ENCODE assay signal across 1 cellular context in the genomic region with DNA sequence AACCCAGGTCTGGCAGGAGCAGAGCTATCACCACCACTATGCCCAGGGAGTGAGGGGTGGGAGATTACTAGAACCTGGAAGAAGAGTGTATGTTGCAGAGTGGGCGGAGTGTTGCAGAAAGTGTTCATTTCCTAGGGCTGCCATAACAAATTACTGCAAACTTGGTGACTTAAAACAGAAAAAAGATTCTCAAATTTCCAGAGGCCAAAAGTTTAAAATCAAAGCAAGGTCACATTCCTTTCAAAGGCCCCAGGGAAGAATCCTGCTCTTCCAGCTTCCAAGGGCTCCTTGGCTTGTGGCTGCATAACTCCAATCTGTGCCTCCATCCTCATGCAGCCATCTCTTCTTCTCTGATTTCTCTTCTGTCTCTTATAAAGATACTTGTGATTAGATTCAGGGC.
TF ChIP-seq lines count a peak whose summit lies in the region.

No MANE protein-coding gene starts in this region.

TF ChIP-seq in SK-N-SH, 30 proteins besides CTCF, POLR2A, EP300 and RAD21 (continued from another document):
- TF ChIP-seq, protein P1, sequence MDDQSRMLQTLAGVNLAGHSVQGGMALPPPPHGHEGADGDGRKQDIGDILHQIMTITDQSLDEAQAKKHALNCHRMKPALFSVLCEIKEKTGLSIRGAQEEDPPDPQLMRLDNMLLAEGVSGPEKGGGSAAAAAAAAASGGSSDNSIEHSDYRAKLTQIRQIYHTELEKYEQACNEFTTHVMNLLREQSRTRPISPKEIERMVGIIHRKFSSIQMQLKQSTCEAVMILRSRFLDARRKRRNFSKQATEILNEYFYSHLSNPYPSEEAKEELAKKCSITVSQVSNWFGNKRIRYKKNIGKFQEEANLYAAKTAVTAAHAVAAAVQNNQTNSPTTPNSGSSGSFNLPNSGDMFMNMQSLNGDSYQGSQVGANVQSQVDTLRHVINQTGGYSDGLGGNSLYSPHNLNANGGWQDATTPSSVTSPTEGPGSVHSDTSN (IDR thresholded peaks at IDR 0.05): peak; percentile 71
- TF ChIP-seq TEAD4 (IDR thresholded peaks at IDR 0.05; ENCODE audit: borderline replicate concordance, insufficient read depth): 0 out of 2 replicates have a peak, but pooled peaks have one; percentile 26
- TF ChIP-seq, protein P2, sequence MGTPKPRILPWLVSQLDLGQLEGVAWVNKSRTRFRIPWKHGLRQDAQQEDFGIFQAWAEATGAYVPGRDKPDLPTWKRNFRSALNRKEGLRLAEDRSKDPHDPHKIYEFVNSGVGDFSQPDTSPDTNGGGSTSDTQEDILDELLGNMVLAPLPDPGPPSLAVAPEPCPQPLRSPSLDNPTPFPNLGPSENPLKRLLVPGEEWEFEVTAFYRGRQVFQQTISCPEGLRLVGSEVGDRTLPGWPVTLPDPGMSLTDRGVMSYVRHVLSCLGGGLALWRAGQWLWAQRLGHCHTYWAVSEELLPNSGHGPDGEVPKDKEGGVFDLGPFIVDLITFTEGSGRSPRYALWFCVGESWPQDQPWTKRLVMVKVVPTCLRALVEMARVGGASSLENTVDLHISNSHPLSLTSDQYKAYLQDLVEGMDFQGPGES (IDR thresholded peaks at IDR 0.05; ENCODE audit: low read depth, low read length): no peak
- no peak for TF ChIP-seq GATA2 (CRISPR knock-in tag; IDR thresholded peaks at IDR 0.05)
- TF ChIP-seq YY1 (IDR thresholded peaks at IDR 0.05; ENCODE audit: low read depth): no peak
- no peak for TF ChIP-seq SMC3 (IDR thresholded peaks at IDR 0.05; ENCODE audit: low read depth, low read length)
- no peak for TF ChIP-seq MEF2A (IDR thresholded peaks at IDR 0.05; ENCODE audit: borderline replicate concordance, low read depth)
- TF ChIP-seq NFIC (IDR thresholded peaks at IDR 0.05; ENCODE audit: borderline replicate concordance): no peak
- TF ChIP-seq, protein P3, sequence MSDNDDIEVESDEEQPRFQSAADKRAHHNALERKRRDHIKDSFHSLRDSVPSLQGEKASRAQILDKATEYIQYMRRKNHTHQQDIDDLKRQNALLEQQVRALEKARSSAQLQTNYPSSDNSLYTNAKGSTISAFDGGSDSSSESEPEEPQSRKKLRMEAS (IDR thresholded peaks at IDR 0.05; ENCODE audit: low read depth): no peak
- no peak for TF ChIP-seq FOXM1 (IDR thresholded peaks at IDR 0.05; ENCODE audit: low read depth)
- TF ChIP-seq FOSL2 (IDR thresholded peaks at IDR 0.05; ENCODE audit: borderline replicate concordance, low read depth): no peak
- peak; percentile 86 for TF ChIP-seq TCF12 (IDR thresholded peaks at IDR 0.05)
- TF ChIP-seq, protein P4, sequence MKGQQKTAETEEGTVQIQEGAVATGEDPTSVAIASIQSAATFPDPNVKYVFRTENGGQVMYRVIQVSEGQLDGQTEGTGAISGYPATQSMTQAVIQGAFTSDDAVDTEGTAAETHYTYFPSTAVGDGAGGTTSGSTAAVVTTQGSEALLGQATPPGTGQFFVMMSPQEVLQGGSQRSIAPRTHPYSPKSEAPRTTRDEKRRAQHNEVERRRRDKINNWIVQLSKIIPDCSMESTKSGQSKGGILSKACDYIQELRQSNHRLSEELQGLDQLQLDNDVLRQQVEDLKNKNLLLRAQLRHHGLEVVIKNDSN (IDR thresholded peaks at IDR 0.05; ENCODE audit: borderline replicate concordance, low read depth): no peak
- TF ChIP-seq SIN3A (IDR thresholded peaks at IDR 0.05; ENCODE audit: borderline replicate concordance, low read depth, low read length): no peak
- TF ChIP-seq RFX5 (IDR thresholded peaks at IDR 0.05; ENCODE audit: low read length): no peak
- no peak for TF ChIP-seq ELF1 (IDR thresholded peaks at IDR 0.05)
- TF ChIP-seq, protein P5, sequence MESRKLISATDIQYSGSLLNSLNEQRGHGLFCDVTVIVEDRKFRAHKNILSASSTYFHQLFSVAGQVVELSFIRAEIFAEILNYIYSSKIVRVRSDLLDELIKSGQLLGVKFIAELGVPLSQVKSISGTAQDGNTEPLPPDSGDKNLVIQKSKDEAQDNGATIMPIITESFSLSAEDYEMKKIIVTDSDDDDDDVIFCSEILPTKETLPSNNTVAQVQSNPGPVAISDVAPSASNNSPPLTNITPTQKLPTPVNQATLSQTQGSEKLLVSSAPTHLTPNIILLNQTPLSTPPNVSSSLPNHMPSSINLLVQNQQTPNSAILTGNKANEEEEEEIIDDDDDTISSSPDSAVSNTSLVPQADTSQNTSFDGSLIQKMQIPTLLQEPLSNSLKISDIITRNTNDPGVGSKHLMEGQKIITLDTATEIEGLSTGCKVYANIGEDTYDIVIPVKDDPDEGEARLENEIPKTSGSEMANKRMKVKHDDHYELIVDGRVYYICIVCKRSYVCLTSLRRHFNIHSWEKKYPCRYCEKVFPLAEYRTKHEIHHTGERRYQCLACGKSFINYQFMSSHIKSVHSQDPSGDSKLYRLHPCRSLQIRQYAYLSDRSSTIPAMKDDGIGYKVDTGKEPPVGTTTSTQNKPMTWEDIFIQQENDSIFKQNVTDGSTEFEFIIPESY (IDR thresholded peaks at IDR 0.05; ENCODE audit: borderline replicate concordance, low read depth): no peak
- TF ChIP-seq CHD2 (IDR thresholded peaks at IDR 0.05; ENCODE audit: low read length, partially characterized antibody): no peak
- no peak for TF ChIP-seq TAF1 (IDR thresholded peaks at IDR 0.05; ENCODE audit: borderline replicate concordance, low read depth, low read length)
- TF ChIP-seq JUND (IDR thresholded peaks at IDR 0.05): no peak
